Comparison of ENCODE assay signal across 1 cellular context in genomic region chr6:136115941-136116340, GRCh38.
TF ChIP-seq lines count a peak whose summit lies in the region.

No MANE protein-coding gene starts in this region.

TF ChIP-seq in HEK293, 187 proteins besides CTCF, POLR2A, EP300 and RAD21 (continued from another document):
- TF ChIP-seq ATF2 (tag by site-specific recombination; IDR thresholded peaks at IDR 0.05; ENCODE audit: low read depth) (peak; percentile 42; the same call in 1 of the 2 replicates), ZNF488 (tag by site-specific recombination; IDR thresholded peaks at IDR 0.05) (no peak), OSR2 (tag by site-specific recombination; IDR thresholded peaks at IDR 0.05) (peak; percentile 56), GFI1B (tag by site-specific recombination; IDR thresholded peaks at IDR 0.05) (peak; percentile 64), ZNF692 (tag by site-specific recombination; IDR thresholded peaks at IDR 0.05) (peak; percentile 78), ZNF366 (tag by site-specific recombination; conservative IDR thresholded peaks at IDR 0.05) (peak; percentile 57), ZNF23 (tag by site-specific recombination; IDR thresholded peaks at IDR 0.05; ENCODE audit: borderline replicate concordance) (no peak), ELK4 (IDR thresholded peaks at IDR 0.05; ENCODE audit: borderline replicate concordance, low read depth, low read length) (no peak), TCF7L2 (IDR thresholded peaks at IDR 0.05; ENCODE audit: borderline replicate concordance, low read depth, low read length) (peak; percentile 64; the same call in 1 of the 2 replicates), ZNF843 (tag by site-specific recombination; IDR thresholded peaks at IDR 0.05) (peak; percentile 86), ZNF639 (tag by site-specific recombination; IDR thresholded peaks at IDR 0.05) (peak; percentile 56; the same call in 1 of the 2 replicates), FEZF1 (tag by site-specific recombination; IDR thresholded peaks at IDR 0.05) (peak; percentile 62), WT1 (tag by site-specific recombination; IDR thresholded peaks at IDR 0.05) (peak; percentile 11; the same call in 1 of the 2 replicates), PRDM6 (tag by site-specific recombination; IDR thresholded peaks at IDR 0.05) (0 out of 2 replicates have a peak, but pooled peaks have one; percentile 22), ZNF580 (tag by site-specific recombination; IDR thresholded peaks at IDR 0.05) (0 out of 2 replicates have a peak, but pooled peaks have one; percentile 52), ZXDB (tag by site-specific recombination; IDR thresholded peaks at IDR 0.05) (peak; percentile 89), ZNF629 (tag by site-specific recombination; IDR thresholded peaks at IDR 0.05) (peak; percentile 81), BCL11B (tag by site-specific recombination; IDR thresholded peaks at IDR 0.05; ENCODE audit: low read depth) (no peak)
TF ChIP-seq in HEK293: peak in this region for 20.
